In the genomic region with DNA sequence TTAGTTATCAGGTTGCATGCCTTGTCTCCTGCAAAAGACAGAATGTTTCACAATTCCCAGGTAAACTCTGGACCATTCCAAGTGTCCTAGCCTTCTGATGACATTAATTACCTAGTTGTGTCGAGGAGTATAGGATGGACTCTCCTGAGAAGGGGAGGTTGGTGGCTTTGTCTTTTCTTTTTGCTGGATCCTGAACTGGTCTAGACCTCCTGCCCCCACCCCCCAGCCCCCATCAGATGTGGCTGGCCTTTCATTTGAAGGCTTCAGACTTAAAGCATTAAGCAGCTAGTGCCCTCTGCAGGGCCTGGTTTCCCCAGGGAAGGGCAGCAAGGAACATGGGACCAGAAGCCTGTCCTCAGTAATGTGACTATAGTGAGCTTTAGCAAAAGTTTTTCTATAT, we compare ENCODE assay signal across 11 cellular contexts. TPM values are rescaled to one million over a fixed set of nuclear protein-coding genes. Genes with fewer than 3 reads are reported as not detected.
DNase-seq lines count a peak whose midpoint lies in the region; ATAC-seq, FAIRE-seq and TF ChIP-seq lines count a peak whose summit lies in the region.
"Had no signal": no experiment of that assay in that cellular context is flagged by ENCODE, and none has a peak within 500 bp of the region (broad histone marks: within the 10 kb centered on the region; RNA-seq: fewer than 3 reads in every experiment).

No MANE protein-coding gene starts in this region.

- no peak for TF ChIP-seq CTCF in upper lobe of right lung (IDR thresholded peaks at IDR 0.05)
- no peak for TF ChIP-seq CTCF in kidney (IDR thresholded peaks at IDR 0.05; ENCODE audit: borderline replicate concordance, extremely low read depth, insufficient read depth)

- H3K4me1 Mint-ChIP-seq in activated naive CD4-positive, alpha-beta T cell treated with anti-CD3 and anti-CD28 coated beads for 36 hours (ENCODE audit: low read depth) = peaks cover 32% of the 10 kb centered on the region
- peaks cover 25% of the 10 kb centered on the region for H3K4me1 Mint-ChIP-seq in activated CD8-positive, alpha-beta T cell treated with anti-CD3 and anti-CD28 coated beads, Interleukin-2, amount 10 ng/mL, durations not matched to agents 7 days and 5 days (ENCODE audit: low read depth)

- H3K27ac Mint-ChIP-seq in activated naive CD4-positive, alpha-beta T cell treated with anti-CD3 and anti-CD28 coated beads for 36 hours = peak overlapping the region; percentile 93
- H3K27ac Mint-ChIP-seq in activated CD8-positive, alpha-beta T cell treated with anti-CD3 and anti-CD28 coated beads, Interleukin-2, amount 10 ng/mL, durations not matched to agents 7 days and 5 days = peak overlapping the region; percentile 34

- no peak for FAIRE-seq in kidney (lab: Jason Lieb, UNC)

- no peaks in the 10 kb centered on the region for H3K9me3 ChIP-seq in upper lobe of right lung
- no peaks in the 10 kb centered on the region for H3K9me3 ChIP-seq in kidney (ENCODE audit: control insufficient read depth in 1 of 2, low read length in 2 of 2)
- H3K9me3 ChIP-seq: breast epithelium had no signal

- POLR2A ChIA-PET in activated CD8-positive, alpha-beta T cell treated with anti-CD3 and anti-CD28 coated beads, Interleukin-2, amount 10 ng/mL, durations not matched to agents 7 days and 5 days (lab: Charles Lee) = interaction anchor here (1.1 to 1.3 kb wide), 2 partner anchors 41 to 310 kb away, joined by 3 to 4 read pairs; no protein-coding TSS in a partner anchor

- H3K36me3 Mint-ChIP-seq in activated naive CD4-positive, alpha-beta T cell treated with anti-CD3 and anti-CD28 coated beads for 36 hours (ENCODE audit: low read depth) = peaks cover 15% of the 10 kb centered on the region
- H3K36me3 Mint-ChIP-seq in activated CD8-positive, alpha-beta T cell treated with anti-CD3 and anti-CD28 coated beads, Interleukin-2, amount 10 ng/mL, durations not matched to agents 7 days and 5 days (ENCODE audit: low read depth) = peaks cover 22% of the 10 kb centered on the region

- no peak overlapping the region for H3K4me3 Mint-ChIP-seq in activated naive CD4-positive, alpha-beta T cell treated with anti-CD3 and anti-CD28 coated beads for 36 hours
- no peak overlapping the region for H3K4me3 Mint-ChIP-seq in activated CD8-positive, alpha-beta T cell treated with anti-CD3 and anti-CD28 coated beads, Interleukin-2, amount 10 ng/mL, durations not matched to agents 7 days and 5 days

- H3K27me3 ChIP-seq in layer of hippocampus (ENCODE audit: control insufficient read depth, insufficient read depth, low read length) (no peaks in the 10 kb centered on the region), upper lobe of right lung (no peaks in the 10 kb centered on the region)
- H3K27me3 ChIP-seq: breast epithelium had no signal

- H3K4me3 ChIP-seq in upper lobe of right lung (no peak overlapping the region), kidney (ENCODE audit: low read length in 2 of 2) (no peak overlapping the region)
- H3K4me3 ChIP-seq: breast epithelium had no signal

- H3K27me3 Mint-ChIP-seq in activated naive CD4-positive, alpha-beta T cell treated with anti-CD3 and anti-CD28 coated beads for 36 hours (ENCODE audit: low read depth) = no peaks in the 10 kb centered on the region
- H3K27me3 Mint-ChIP-seq in activated CD8-positive, alpha-beta T cell treated with anti-CD3 and anti-CD28 coated beads, Interleukin-2, amount 10 ng/mL, durations not matched to agents 7 days and 5 days (ENCODE audit: low read depth) = no peaks in the 10 kb centered on the region

- no peaks in the 10 kb centered on the region for H3K9me3 Mint-ChIP-seq in activated naive CD4-positive, alpha-beta T cell treated with anti-CD3 and anti-CD28 coated beads for 36 hours
- H3K9me3 Mint-ChIP-seq in activated CD8-positive, alpha-beta T cell treated with anti-CD3 and anti-CD28 coated beads, Interleukin-2, amount 10 ng/mL, durations not matched to agents 7 days and 5 days (ENCODE audit: insufficient read depth) = no peaks in the 10 kb centered on the region

- H3K4me1 ChIP-seq in upper lobe of right lung = no peaks in the 10 kb centered on the region
- no peaks in the 10 kb centered on the region for H3K4me1 ChIP-seq in kidney (ENCODE audit: control insufficient read depth in 1 of 2, insufficient read depth in 1 of 2, low read depth in 1 of 2, low read length in 2 of 2)
- H3K4me1 ChIP-seq: breast epithelium had no signal

- peak overlapping the region; percentile 70 for H3K27ac ChIP-seq in layer of hippocampus (ENCODE audit: low read depth, low read length)
- H3K27ac ChIP-seq in upper lobe of right lung = peak overlapping the region; percentile 17
- H3K27ac ChIP-seq in kidney (ENCODE audit: low read depth in 2 of 2, low read length in 2 of 2) = no peak overlapping the region

- CTCF ChIA-PET in activated naive CD4-positive, alpha-beta T cell treated with anti-CD3 and anti-CD28 coated beads for 36 hours (lab: Charles Lee) = interaction anchor here (0.6 to 6.2 kb wide), 7 partner anchors 9 to 109 kb away, joined by 3 to 46 read pairs (median 8); a partner anchor contains a TSS
- CTCF ChIA-PET in activated CD8-positive, alpha-beta T cell treated with anti-CD3 and anti-CD28 coated beads, Interleukin-2, amount 10 ng/mL, durations not matched to agents 7 days and 5 days (lab: Charles Lee) = interaction anchor here (0.6 to 5.3 kb wide), 9 partner anchors 9 to 138 kb away, joined by 3 to 58 read pairs (median 4); a partner anchor contains a TSS

- no peak for DNase-seq in activated naive CD4-positive, alpha-beta T cell treated with anti-CD3 and anti-CD28 coated beads for 36 hours
- no peak for DNase-seq in activated naive CD4-positive, alpha-beta T cell treated with anti-CD3 and anti-CD28 coated beads, Interleukin-2, amount 50 U/mL, for 16 hours
- no peak for DNase-seq in activated CD8-positive, alpha-beta T cell treated with anti-CD3 and anti-CD28 coated beads, Interleukin-2, amount 10 ng/mL, durations not matched to agents 7 days and 5 days
- DNase-seq in upper lobe of right lung (no peak), kidney (no peak)
- DNase-seq: T1000 had no signal

- H3K36me3 ChIP-seq in upper lobe of right lung (peaks cover 50% of the 10 kb centered on the region), kidney (ENCODE audit: control insufficient read depth in 1 of 2, insufficient read depth in 2 of 2, low read length in 2 of 2) (peaks cover 0 to 3% of the 10 kb centered on the region in 2 donors)
- H3K36me3 ChIP-seq: breast epithelium had no signal

- no peak overlapping the region for H3K9ac ChIP-seq in kidney (ENCODE audit: low read length in 2 of 2)

- intact Hi-C loops in activated naive CD4-positive, alpha-beta T cell treated with anti-CD3 and anti-CD28 coated beads for 36 hours (cut with micrococcal nuclease) = loop anchor here (2.0 kb wide), 2 partner anchors 28 to 40 kb away; a partner anchor contains a TSS
- intact Hi-C loops in upper lobe of right lung (cut with DNase I) (no loop called here), kidney (cut with DNase I) (no loop called here)

- ATAC-seq in activated CD8-positive, alpha-beta T cell treated with anti-CD3 and anti-CD28 coated beads, Interleukin-2, amount 10 ng/mL, durations not matched to agents 7 days and 5 days = no peak
- ATAC-seq in upper lobe of right lung (no peak), HG03175 (IDR thresholded peaks at IDR 0.05; ENCODE audit: unreplicated experiment) (no peak), GM19455 (IDR thresholded peaks at IDR 0.05; ENCODE audit: unreplicated experiment) (no peak)

RNA-seq across cellular contexts. Expression of a gene that starts 9.7 kb away (rescaled TPM):
- total RNA-seq in activated naive CD4-positive, alpha-beta T cell treated with anti-CD3 and anti-CD28 coated beads for 36 hours = 1 to 10 TPM; 8.0 to 8.4 TPM
- 1 to 10 TPM; 2.9 to 4.4 TPM for total RNA-seq in activated CD8-positive, alpha-beta T cell treated with anti-CD3 and anti-CD28 coated beads, Interleukin-2, amount 10 ng/mL, durations not matched to agents 7 days and 5 days
- total RNA-seq in upper lobe of right lung (134 TPM), kidney (137 TPM)
- polyA plus RNA-seq in kidney (ENCODE audit: insufficient read depth, low read depth, low replicate concordance) = 42.1 TPM

RNA-seq across cellular contexts. Expression of a gene that starts 27.1 kb away (rescaled TPM):
- 10 to 100 TPM; 46.1 to 47.0 TPM for total RNA-seq in activated naive CD4-positive, alpha-beta T cell treated with anti-CD3 and anti-CD28 coated beads for 36 hours
- total RNA-seq in activated CD8-positive, alpha-beta T cell treated with anti-CD3 and anti-CD28 coated beads, Interleukin-2, amount 10 ng/mL, durations not matched to agents 7 days and 5 days = 10 to 100 TPM; 40.5 to 41.8 TPM
- total RNA-seq in upper lobe of right lung (23.2 TPM), kidney (23.5 TPM)
- polyA plus RNA-seq in kidney (ENCODE audit: insufficient read depth, low read depth, low replicate concordance) = 18.2 TPM

RNA-seq across cellular contexts. Expression of a gene that starts 33.5 kb away (rescaled TPM):
- total RNA-seq in activated naive CD4-positive, alpha-beta T cell treated with anti-CD3 and anti-CD28 coated beads for 36 hours = not detected
- not detected for total RNA-seq in activated CD8-positive, alpha-beta T cell treated with anti-CD3 and anti-CD28 coated beads, Interleukin-2, amount 10 ng/mL, durations not matched to agents 7 days and 5 days
- total RNA-seq in upper lobe of right lung = 47.6 TPM
- 42.8 TPM for total RNA-seq in kidney
- 40.4 TPM for polyA plus RNA-seq in kidney (ENCODE audit: insufficient read depth, low read depth, low replicate concordance)

RNA-seq across cellular contexts. Expression of a gene that starts 39.3 kb away (rescaled TPM):
- not detected for total RNA-seq in activated naive CD4-positive, alpha-beta T cell treated with anti-CD3 and anti-CD28 coated beads for 36 hours
- not detected for total RNA-seq in activated CD8-positive, alpha-beta T cell treated with anti-CD3 and anti-CD28 coated beads, Interleukin-2, amount 10 ng/mL, durations not matched to agents 7 days and 5 days
- total RNA-seq in upper lobe of right lung (not detected), kidney (not detected)
- polyA plus RNA-seq in kidney (ENCODE audit: insufficient read depth, low read depth, low replicate concordance) = not detected
- total RNA-seq: renal cortical epithelial cell had no signal

Comparison
In these comparisons a context has a peak if more than half of its experiments do, and no peak if none do; other contexts are left out.
1. H3K27ac ChIP-seq: peak in layer of hippocampus (single experiment) and upper lobe of right lung (single experiment); none in kidney (0 of 2).
2. RNA of a gene that starts 9.7 kb away (total RNA-seq): 137 TPM in kidney (single experiment) and 134 TPM in upper lobe of right lung (single experiment); 8.0 to 8.4 TPM in activated naive CD4-positive, alpha-beta T cell treated with anti-CD3 and anti-CD28 coated beads for 36 hours and 2.9 to 4.4 TPM in activated CD8-positive, alpha-beta T cell treated with anti-CD3 and anti-CD28 coated beads, Interleukin-2, amount 10 ng/mL, durations not matched to agents 7 days and 5 days; every median in the first group is over 10 times any median in the second.
3. RNA of a gene that starts 33.5 kb away (total RNA-seq): 47.6 TPM in upper lobe of right lung (single experiment) and 42.8 TPM in kidney (single experiment); not detected in activated naive CD4-positive, alpha-beta T cell treated with anti-CD3 and anti-CD28 coated beads for 36 hours and not detected in activated CD8-positive, alpha-beta T cell treated with anti-CD3 and anti-CD28 coated beads, Interleukin-2, amount 10 ng/mL, durations not matched to agents 7 days and 5 days; every median in the first group is over 10 times any median in the second.